ENCODE assay signal across 21 cellular contexts in genomic region chr10:55233090-55233489, GRCh38.
DNase-seq lines count a peak whose midpoint lies in the region; ATAC-seq, FAIRE-seq and TF ChIP-seq lines count a peak whose summit lies in the region.
"Had no signal": no experiment of that assay in that cellular context is flagged by ENCODE, and none has a peak within 500 bp of the region (broad histone marks: within the 10 kb centered on the region; RNA-seq: fewer than 3 reads in every experiment).

No MANE protein-coding gene starts in this region.

- no peaks in the 10 kb centered on the region for H3K79me2 ChIP-seq in GM23248 (ENCODE audit: insufficient read depth)

- 32 to 37% methylated on average over 3 of the region's 3 CpGs for WGBS in GM23248 (ENCODE audit: low coverage in 1 of 2, low lambda C conversion rate in 2 of 2, missing lambda C conversion rate in 2 of 2), 2 experiments

- no peak overlapping the region for H3K9ac ChIP-seq in GM23248

- peak overlapping the region; percentile 44 for H2AFZ ChIP-seq in GM23248

- no peaks in the 10 kb centered on the region for H3F3A ChIP-seq in GM23248 (ENCODE audit: insufficient read depth)

- FAIRE-seq in HTR-8/SVneo (lab: Jason Lieb, UNC) = no peak
- FAIRE-seq: endometrium had no signal

- no peak for TF ChIP-seq POLR2A in NB4 (IDR thresholded peaks at IDR 0.05; ENCODE audit: extremely low read depth, insufficient read length)

- no peaks in the 10 kb centered on the region for H4K20me1 ChIP-seq in GM23248 (ENCODE audit: insufficient read depth)

- no peaks in the 10 kb centered on the region for H3K9me2 ChIP-seq in GM23248 (ENCODE audit: insufficient read depth)

- no peaks in the 10 kb centered on the region for H3K36me3 ChIP-seq in GM23248 (ENCODE audit: low read depth)
- H3K36me3 ChIP-seq in lower lobe of right lung = no peaks in the 10 kb centered on the region
- H3K36me3 ChIP-seq: prostate gland had no signal

- H3K4me3 ChIP-seq in GM23248 (peak overlapping the region; percentile 47), NB4 (ENCODE audit: low read depth, low read length) (peak overlapping the region; percentile 29), lower lobe of right lung (peak overlapping the region; percentile 28)
- H3K4me3 ChIP-seq: prostate gland, smooth muscle cell, testis had no signal

- TF ChIP-seq CTCF in NB4 (IDR thresholded peaks at IDR 0.05; ENCODE audit: low read depth, low read length) = no peak
- no peak for TF ChIP-seq CTCF in lower lobe of right lung (IDR thresholded peaks at IDR 0.05)

- in situ Hi-C loops in GM23248 (cut with MboI) = no loop called here

- DNase-seq in GM23248 (no peak), NB4 (ENCODE audit: low read depth) (no peak), lower lobe of right lung (no peak), HTR-8/SVneo (ENCODE audit: insufficient read length, low spot score) (no peak), GM19238 (ENCODE audit: insufficient read length, low spot score) (no peak), glomerular visceral epithelial cell (ENCODE audit: extremely low spot score) (no peak)
- DNase-seq: activated CD4-positive, alpha-beta T cell treated with anti-CD3 and anti-CD28 coated beads, Interleukin-2, amount 50 U/mL, for 1 hour; activated naive CD4-positive, alpha-beta T cell treated with Interleukin-2 at 50 U/mL for 16 hours; activated T-cell treated with anti-CD3 and anti-CD28 coated beads for 4 hours; AML-193; H7; hippocampal formation; islet precursor cell; NCI-H774; stimulated activated CD4-positive, alpha-beta T cell treated with anti-CD3 and anti-CD28 coated beads, Interleukin-4, amount 100 ng/mL, for 4 hours; testis had no signal

- H3K4me2 ChIP-seq in GM23248 (ENCODE audit: unreplicated experiment) = peak overlapping the region; percentile 37
- H3K4me2 ChIP-seq: smooth muscle cell had no signal

- no peak overlapping the region for H3K27ac ChIP-seq in GM23248
- no peak overlapping the region for H3K27ac ChIP-seq in lower lobe of right lung
- H3K27ac ChIP-seq: prostate gland, testis had no signal

- H3K9me3 ChIP-seq in GM23248 (ENCODE audit: low read depth) = no peaks in the 10 kb centered on the region
- no peaks in the 10 kb centered on the region for H3K9me3 ChIP-seq in lower lobe of right lung
- H3K9me3 ChIP-seq: prostate gland, testis had no signal

- intact Hi-C loops in lower lobe of right lung (cut with DNase I) = no loop called here

- ATAC-seq in GM18499 (IDR thresholded peaks at IDR 0.05; ENCODE audit: insufficient read depth, unreplicated experiment) (peak; percentile 24), lower lobe of right lung (no peak), GM21825 (IDR thresholded peaks at IDR 0.05; ENCODE audit: unreplicated experiment) (no peak)

- no peaks in the 10 kb centered on the region for H3K4me1 ChIP-seq in GM23248 (ENCODE audit: insufficient read depth)
- H3K4me1 ChIP-seq in lower lobe of right lung = no peaks in the 10 kb centered on the region
- H3K4me1 ChIP-seq: prostate gland, testis had no signal

- H3K27me3 ChIP-seq in GM23248 (replicated peaks; ENCODE audit: insufficient read depth) (no peaks in the 10 kb centered on the region; the same call in 1 of the 2 replicates), lower lobe of right lung (ENCODE audit: low read depth) (no peaks in the 10 kb centered on the region)
- H3K27me3 ChIP-seq: testis had no signal
